ENCODE assay signal across 1 cellular context in the genomic region with DNA sequence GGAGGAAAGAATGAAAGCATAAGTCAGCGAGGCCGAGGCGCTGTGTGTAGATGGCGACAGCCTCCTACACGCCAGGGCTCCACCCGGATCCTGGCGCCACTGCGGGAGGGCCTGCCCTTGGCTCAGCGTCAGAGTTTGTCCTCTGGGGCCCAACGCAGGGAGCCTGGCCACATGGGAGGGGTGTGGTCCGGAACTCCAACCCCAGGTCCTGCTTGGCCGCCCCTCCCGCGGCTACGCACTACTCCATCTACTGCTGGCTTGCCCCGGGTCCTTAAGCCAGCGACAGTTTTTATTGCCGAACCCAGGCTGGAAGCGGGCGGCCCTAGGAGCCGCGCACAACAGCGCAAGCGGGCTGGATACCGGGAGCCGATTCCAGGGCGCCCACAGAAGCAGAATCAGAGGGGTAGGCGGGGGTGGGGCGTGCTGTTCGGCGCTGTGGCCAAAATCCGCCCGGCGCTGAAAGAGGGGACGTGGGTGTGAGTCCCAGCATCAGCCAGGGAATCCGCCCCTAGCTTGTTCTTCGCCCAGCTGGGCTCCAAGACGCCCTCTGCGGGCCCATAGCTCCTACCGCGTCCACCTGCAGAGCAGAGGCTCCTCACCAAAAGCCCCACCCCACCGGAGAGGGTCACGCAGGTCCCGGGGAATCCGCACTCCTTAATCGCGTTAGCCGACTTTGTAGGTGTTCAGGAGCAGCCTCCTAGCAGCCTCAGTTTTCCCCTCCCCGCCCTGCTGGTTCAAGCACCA.
TF ChIP-seq lines count a peak whose summit lies in the region.

No MANE protein-coding gene starts in this region.

TF ChIP-seq in HepG2, 621 proteins besides CTCF, POLR2A, EP300 and RAD21 (continued from another document and continues in another):
- TF ChIP-seq, protein P1, sequence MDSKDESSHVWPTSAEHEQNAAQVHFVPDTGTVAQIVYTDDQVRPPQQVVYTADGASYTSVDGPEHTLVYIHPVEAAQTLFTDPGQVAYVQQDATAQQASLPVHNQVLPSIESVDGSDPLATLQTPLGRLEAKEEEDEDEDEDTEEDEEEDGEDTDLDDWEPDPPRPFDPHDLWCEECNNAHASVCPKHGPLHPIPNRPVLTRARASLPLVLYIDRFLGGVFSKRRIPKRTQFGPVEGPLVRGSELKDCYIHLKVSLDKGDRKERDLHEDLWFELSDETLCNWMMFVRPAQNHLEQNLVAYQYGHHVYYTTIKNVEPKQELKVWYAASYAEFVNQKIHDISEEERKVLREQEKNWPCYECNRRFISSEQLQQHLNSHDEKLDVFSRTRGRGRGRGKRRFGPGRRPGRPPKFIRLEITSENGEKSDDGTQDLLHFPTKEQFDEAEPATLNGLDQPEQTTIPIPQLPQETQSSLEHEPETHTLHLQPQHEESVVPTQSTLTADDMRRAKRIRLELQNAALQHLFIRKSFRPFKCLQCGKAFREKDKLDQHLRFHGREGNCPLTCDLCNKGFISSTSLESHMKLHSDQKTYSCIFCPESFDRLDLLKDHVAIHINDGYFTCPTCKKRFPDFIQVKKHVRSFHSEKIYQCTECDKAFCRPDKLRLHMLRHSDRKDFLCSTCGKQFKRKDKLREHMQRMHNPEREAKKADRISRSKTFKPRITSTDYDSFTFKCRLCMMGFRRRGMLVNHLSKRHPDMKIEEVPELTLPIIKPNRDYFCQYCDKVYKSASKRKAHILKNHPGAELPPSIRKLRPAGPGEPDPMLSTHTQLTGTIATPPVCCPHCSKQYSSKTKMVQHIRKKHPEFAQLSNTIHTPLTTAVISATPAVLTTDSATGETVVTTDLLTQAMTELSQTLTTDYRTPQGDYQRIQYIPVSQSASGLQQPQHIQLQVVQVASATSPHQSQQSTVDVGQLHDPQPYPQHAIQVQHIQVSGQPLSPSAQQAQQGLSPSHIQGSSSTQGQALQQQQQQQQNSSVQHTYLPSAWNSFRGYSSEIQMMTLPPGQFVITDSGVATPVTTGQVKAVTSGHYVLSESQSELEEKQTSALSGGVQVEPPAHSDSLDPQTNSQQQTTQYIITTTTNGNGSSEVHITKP (CRISPR knock-in tag; IDR thresholded peaks at IDR 0.05; ENCODE audit: low read depth), result peak; percentile 52; the same call in 1 of the 2 replicates
- TF ChIP-seq, protein P2, sequence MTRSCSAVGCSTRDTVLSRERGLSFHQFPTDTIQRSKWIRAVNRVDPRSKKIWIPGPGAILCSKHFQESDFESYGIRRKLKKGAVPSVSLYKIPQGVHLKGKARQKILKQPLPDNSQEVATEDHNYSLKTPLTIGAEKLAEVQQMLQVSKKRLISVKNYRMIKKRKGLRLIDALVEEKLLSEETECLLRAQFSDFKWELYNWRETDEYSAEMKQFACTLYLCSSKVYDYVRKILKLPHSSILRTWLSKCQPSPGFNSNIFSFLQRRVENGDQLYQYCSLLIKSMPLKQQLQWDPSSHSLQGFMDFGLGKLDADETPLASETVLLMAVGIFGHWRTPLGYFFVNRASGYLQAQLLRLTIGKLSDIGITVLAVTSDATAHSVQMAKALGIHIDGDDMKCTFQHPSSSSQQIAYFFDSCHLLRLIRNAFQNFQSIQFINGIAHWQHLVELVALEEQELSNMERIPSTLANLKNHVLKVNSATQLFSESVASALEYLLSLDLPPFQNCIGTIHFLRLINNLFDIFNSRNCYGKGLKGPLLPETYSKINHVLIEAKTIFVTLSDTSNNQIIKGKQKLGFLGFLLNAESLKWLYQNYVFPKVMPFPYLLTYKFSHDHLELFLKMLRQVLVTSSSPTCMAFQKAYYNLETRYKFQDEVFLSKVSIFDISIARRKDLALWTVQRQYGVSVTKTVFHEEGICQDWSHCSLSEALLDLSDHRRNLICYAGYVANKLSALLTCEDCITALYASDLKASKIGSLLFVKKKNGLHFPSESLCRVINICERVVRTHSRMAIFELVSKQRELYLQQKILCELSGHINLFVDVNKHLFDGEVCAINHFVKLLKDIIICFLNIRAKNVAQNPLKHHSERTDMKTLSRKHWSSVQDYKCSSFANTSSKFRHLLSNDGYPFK (CRISPR knock-in tag; IDR thresholded peaks at IDR 0.05; ENCODE audit: borderline replicate concordance), result peak; percentile 70
- TF ChIP-seq GABPA (IDR thresholded peaks at IDR 0.05; ENCODE audit: low read depth, low read length) (no peak), GABPA (CRISPR knock-in tag; IDR thresholded peaks at IDR 0.05; ENCODE audit: low read depth) (peak; percentile 56; the same call in 1 of the 2 replicates), ARNT2 (CRISPR knock-in tag; IDR thresholded peaks at IDR 0.05; ENCODE audit: low read depth) (peak; percentile 77; the same call in 1 of the 2 replicates), MAFG (CRISPR knock-in tag; IDR thresholded peaks at IDR 0.05) (no peak), RBM39 (IDR thresholded peaks at IDR 0.05; ENCODE audit: low read depth, low read length, poor library complexity, severe bottlenecking) (no peak), ZNF326 (CRISPR knock-in tag; IDR thresholded peaks at IDR 0.05; ENCODE audit: borderline replicate concordance) (no peak), ZNF138 (CRISPR knock-in tag; IDR thresholded peaks at IDR 0.05; ENCODE audit: low read depth) (peak; percentile 54; the same call in 1 of the 2 replicates), ARHGAP35 (CRISPR knock-in tag; IDR thresholded peaks at IDR 0.05; ENCODE audit: borderline replicate concordance) (peak; percentile 39; the same call in 1 of the 2 replicates), PPARG (CRISPR knock-in tag; conservative IDR thresholded peaks at IDR 0.05) (no peak), ZMAT3 (CRISPR knock-in tag; conservative IDR thresholded peaks at IDR 0.05) (peak; percentile 66; the same call in 1 of the 2 replicates), ZNF761 (CRISPR knock-in tag; conservative IDR thresholded peaks at IDR 0.05) (peak; percentile 80; the same call in 1 of the 2 replicates), SAFB2 (CRISPR knock-in tag; IDR thresholded peaks at IDR 0.05; ENCODE audit: borderline replicate concordance, low read depth) (peak; percentile 29; the same call in 1 of the 2 replicates), ZNF292 (CRISPR knock-in tag; IDR thresholded peaks at IDR 0.05; ENCODE audit: borderline replicate concordance, low read depth) (peak; percentile 76; the same call in 1 of the 2 replicates), IRF2 (CRISPR knock-in tag; IDR thresholded peaks at IDR 0.05) (peak; percentile 61), ZNF746 (CRISPR knock-in tag; IDR thresholded peaks at IDR 0.05) (peak; percentile 67; the same call in 1 of the 2 replicates), NFIC (IDR thresholded peaks at IDR 0.05; ENCODE audit: low read length) (no peak), FOXA1 (IDR thresholded peaks at IDR 0.05) (no peak), FOXA1 (CRISPR knock-in tag; IDR thresholded peaks at IDR 0.05) (peak; percentile 58), ZNF230 (CRISPR knock-in tag; IDR thresholded peaks at IDR 0.05) (peak; percentile 55; the same call in 1 of the 2 replicates), TMF1 (CRISPR knock-in tag; IDR thresholded peaks at IDR 0.05; ENCODE audit: low read depth) (peak; percentile 31; the same call in 1 of the 2 replicates)
- TF ChIP-seq, protein P3, sequence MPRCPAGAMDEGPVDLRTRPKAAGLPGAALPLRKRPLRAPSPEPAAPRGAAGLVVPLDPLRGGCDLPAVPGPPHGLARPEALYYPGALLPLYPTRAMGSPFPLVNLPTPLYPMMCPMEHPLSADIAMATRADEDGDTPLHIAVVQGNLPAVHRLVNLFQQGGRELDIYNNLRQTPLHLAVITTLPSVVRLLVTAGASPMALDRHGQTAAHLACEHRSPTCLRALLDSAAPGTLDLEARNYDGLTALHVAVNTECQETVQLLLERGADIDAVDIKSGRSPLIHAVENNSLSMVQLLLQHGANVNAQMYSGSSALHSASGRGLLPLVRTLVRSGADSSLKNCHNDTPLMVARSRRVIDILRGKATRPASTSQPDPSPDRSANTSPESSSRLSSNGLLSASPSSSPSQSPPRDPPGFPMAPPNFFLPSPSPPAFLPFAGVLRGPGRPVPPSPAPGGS (CRISPR knock-in tag; IDR thresholded peaks at IDR 0.05), result 0 out of 2 replicates have a peak, but pooled peaks have one; percentile 27
- TF ChIP-seq, protein P4, sequence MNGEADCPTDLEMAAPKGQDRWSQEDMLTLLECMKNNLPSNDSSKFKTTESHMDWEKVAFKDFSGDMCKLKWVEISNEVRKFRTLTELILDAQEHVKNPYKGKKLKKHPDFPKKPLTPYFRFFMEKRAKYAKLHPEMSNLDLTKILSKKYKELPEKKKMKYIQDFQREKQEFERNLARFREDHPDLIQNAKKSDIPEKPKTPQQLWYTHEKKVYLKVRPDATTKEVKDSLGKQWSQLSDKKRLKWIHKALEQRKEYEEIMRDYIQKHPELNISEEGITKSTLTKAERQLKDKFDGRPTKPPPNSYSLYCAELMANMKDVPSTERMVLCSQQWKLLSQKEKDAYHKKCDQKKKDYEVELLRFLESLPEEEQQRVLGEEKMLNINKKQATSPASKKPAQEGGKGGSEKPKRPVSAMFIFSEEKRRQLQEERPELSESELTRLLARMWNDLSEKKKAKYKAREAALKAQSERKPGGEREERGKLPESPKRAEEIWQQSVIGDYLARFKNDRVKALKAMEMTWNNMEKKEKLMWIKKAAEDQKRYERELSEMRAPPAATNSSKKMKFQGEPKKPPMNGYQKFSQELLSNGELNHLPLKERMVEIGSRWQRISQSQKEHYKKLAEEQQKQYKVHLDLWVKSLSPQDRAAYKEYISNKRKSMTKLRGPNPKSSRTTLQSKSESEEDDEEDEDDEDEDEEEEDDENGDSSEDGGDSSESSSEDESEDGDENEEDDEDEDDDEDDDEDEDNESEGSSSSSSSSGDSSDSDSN (CRISPR knock-in tag; IDR thresholded peaks at IDR 0.05), result peak; percentile 91
- TF ChIP-seq, protein P5, sequence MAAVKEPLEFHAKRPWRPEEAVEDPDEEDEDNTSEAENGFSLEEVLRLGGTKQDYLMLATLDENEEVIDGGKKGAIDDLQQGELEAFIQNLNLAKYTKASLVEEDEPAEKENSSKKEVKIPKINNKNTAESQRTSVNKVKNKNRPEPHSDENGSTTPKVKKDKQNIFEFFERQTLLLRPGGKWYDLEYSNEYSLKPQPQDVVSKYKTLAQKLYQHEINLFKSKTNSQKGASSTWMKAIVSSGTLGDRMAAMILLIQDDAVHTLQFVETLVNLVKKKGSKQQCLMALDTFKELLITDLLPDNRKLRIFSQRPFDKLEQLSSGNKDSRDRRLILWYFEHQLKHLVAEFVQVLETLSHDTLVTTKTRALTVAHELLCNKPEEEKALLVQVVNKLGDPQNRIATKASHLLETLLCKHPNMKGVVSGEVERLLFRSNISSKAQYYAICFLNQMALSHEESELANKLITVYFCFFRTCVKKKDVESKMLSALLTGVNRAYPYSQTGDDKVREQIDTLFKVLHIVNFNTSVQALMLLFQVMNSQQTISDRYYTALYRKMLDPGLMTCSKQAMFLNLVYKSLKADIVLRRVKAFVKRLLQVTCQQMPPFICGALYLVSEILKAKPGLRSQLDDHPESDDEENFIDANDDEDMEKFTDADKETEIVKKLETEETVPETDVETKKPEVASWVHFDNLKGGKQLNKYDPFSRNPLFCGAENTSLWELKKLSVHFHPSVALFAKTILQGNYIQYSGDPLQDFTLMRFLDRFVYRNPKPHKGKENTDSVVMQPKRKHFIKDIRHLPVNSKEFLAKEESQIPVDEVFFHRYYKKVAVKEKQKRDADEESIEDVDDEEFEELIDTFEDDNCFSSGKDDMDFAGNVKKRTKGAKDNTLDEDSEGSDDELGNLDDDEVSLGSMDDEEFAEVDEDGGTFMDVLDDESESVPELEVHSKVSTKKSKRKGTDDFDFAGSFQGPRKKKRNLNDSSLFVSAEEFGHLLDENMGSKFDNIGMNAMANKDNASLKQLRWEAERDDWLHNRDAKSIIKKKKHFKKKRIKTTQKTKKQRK (IDR thresholded peaks at IDR 0.05; ENCODE audit: low read length), result no peak
- TF ChIP-seq, protein P6, sequence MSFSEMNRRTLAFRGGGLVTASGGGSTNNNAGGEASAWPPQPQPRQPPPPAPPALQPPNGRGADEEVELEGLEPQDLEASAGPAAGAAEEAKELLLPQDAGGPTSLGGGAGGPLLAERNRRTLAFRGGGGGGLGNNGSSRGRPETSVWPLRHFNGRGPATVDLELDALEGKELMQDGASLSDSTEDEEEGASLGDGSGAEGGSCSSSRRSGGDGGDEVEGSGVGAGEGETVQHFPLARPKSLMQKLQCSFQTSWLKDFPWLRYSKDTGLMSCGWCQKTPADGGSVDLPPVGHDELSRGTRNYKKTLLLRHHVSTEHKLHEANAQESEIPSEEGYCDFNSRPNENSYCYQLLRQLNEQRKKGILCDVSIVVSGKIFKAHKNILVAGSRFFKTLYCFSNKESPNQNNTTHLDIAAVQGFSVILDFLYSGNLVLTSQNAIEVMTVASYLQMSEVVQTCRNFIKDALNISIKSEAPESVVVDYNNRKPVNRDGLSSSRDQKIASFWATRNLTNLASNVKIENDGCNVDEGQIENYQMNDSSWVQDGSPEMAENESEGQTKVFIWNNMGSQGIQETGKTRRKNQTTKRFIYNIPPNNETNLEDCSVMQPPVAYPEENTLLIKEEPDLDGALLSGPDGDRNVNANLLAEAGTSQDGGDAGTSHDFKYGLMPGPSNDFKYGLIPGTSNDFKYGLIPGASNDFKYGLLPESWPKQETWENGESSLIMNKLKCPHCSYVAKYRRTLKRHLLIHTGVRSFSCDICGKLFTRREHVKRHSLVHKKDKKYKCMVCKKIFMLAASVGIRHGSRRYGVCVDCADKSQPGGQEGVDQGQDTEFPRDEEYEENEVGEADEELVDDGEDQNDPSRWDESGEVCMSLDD (CRISPR knock-in tag; IDR thresholded peaks at IDR 0.05; ENCODE audit: borderline replicate concordance), result 0 out of 2 replicates have a peak, but pooled peaks have one; percentile 22
- TF ChIP-seq, protein P7, sequence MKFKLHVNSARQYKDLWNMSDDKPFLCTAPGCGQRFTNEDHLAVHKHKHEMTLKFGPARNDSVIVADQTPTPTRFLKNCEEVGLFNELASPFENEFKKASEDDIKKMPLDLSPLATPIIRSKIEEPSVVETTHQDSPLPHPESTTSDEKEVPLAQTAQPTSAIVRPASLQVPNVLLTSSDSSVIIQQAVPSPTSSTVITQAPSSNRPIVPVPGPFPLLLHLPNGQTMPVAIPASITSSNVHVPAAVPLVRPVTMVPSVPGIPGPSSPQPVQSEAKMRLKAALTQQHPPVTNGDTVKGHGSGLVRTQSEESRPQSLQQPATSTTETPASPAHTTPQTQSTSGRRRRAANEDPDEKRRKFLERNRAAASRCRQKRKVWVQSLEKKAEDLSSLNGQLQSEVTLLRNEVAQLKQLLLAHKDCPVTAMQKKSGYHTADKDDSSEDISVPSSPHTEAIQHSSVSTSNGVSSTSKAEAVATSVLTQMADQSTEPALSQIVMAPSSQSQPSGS (CRISPR knock-in tag; IDR thresholded peaks at IDR 0.05), result peak; percentile 65
- TF ChIP-seq, protein P8, sequence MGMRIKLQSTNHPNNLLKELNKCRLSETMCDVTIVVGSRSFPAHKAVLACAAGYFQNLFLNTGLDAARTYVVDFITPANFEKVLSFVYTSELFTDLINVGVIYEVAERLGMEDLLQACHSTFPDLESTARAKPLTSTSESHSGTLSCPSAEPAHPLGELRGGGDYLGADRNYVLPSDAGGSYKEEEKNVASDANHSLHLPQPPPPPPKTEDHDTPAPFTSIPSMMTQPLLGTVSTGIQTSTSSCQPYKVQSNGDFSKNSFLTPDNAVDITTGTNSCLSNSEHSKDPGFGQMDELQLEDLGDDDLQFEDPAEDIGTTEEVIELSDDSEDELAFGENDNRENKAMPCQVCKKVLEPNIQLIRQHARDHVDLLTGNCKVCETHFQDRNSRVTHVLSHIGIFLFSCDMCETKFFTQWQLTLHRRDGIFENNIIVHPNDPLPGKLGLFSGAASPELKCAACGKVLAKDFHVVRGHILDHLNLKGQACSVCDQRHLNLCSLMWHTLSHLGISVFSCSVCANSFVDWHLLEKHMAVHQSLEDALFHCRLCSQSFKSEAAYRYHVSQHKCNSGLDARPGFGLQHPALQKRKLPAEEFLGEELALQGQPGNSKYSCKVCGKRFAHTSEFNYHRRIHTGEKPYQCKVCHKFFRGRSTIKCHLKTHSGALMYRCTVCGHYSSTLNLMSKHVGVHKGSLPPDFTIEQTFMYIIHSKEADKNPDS (CRISPR knock-in tag; IDR thresholded peaks at IDR 0.05), result peak; percentile 54; the same call in 1 of the 2 replicates
